Comparison of ENCODE assay signal across 1 cellular context in the genomic region with DNA sequence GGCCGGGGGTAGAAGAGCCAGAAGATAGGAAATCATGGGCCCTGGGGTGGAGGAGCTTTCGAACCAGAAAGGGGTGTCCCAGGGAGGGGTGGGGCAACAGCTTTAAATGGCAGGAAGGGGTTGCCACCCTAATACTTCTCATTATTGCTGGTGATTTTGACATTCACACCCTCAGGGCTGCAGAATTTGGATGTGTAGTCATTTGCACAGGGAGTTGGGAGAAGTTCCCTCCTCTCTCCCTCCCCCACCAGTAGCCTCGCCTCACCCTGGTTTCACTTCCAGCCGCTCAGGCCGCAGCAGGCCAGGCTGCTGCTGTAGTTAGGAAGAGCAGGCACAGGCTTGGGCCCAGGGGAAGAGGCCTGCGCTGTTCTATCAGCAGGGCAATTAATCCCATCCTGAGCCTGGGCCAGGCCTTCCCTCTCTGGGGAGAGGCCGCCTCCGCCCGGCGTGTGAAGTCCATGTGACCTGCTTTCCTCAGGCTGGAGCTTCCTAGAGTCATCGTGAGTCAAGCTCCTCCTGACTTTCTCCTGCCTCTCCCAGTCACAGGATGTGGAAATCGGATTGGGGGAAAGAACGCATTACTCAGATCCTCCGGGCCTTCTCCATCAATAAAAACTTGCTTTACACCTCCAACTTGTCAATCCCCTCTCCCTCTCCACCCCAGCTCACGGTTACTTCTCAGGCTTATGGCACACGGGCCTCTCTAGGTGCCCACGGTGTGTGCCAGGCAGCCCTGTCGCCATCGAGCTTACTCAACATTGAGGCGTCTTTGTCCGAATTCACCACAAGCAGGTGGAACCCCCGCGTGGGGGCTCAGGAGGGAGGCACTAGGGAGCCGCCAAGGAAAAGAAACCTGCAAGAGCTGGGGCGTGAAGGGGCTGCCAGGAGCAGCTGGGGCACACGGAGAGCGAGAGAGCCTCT.
TF ChIP-seq lines count a peak whose summit lies in the region.

No MANE protein-coding gene starts in this region.

TF ChIP-seq in K562, 482 proteins besides CTCF, POLR2A, EP300 and RAD21 (continues in another document):
- TF ChIP-seq, protein P1, sequence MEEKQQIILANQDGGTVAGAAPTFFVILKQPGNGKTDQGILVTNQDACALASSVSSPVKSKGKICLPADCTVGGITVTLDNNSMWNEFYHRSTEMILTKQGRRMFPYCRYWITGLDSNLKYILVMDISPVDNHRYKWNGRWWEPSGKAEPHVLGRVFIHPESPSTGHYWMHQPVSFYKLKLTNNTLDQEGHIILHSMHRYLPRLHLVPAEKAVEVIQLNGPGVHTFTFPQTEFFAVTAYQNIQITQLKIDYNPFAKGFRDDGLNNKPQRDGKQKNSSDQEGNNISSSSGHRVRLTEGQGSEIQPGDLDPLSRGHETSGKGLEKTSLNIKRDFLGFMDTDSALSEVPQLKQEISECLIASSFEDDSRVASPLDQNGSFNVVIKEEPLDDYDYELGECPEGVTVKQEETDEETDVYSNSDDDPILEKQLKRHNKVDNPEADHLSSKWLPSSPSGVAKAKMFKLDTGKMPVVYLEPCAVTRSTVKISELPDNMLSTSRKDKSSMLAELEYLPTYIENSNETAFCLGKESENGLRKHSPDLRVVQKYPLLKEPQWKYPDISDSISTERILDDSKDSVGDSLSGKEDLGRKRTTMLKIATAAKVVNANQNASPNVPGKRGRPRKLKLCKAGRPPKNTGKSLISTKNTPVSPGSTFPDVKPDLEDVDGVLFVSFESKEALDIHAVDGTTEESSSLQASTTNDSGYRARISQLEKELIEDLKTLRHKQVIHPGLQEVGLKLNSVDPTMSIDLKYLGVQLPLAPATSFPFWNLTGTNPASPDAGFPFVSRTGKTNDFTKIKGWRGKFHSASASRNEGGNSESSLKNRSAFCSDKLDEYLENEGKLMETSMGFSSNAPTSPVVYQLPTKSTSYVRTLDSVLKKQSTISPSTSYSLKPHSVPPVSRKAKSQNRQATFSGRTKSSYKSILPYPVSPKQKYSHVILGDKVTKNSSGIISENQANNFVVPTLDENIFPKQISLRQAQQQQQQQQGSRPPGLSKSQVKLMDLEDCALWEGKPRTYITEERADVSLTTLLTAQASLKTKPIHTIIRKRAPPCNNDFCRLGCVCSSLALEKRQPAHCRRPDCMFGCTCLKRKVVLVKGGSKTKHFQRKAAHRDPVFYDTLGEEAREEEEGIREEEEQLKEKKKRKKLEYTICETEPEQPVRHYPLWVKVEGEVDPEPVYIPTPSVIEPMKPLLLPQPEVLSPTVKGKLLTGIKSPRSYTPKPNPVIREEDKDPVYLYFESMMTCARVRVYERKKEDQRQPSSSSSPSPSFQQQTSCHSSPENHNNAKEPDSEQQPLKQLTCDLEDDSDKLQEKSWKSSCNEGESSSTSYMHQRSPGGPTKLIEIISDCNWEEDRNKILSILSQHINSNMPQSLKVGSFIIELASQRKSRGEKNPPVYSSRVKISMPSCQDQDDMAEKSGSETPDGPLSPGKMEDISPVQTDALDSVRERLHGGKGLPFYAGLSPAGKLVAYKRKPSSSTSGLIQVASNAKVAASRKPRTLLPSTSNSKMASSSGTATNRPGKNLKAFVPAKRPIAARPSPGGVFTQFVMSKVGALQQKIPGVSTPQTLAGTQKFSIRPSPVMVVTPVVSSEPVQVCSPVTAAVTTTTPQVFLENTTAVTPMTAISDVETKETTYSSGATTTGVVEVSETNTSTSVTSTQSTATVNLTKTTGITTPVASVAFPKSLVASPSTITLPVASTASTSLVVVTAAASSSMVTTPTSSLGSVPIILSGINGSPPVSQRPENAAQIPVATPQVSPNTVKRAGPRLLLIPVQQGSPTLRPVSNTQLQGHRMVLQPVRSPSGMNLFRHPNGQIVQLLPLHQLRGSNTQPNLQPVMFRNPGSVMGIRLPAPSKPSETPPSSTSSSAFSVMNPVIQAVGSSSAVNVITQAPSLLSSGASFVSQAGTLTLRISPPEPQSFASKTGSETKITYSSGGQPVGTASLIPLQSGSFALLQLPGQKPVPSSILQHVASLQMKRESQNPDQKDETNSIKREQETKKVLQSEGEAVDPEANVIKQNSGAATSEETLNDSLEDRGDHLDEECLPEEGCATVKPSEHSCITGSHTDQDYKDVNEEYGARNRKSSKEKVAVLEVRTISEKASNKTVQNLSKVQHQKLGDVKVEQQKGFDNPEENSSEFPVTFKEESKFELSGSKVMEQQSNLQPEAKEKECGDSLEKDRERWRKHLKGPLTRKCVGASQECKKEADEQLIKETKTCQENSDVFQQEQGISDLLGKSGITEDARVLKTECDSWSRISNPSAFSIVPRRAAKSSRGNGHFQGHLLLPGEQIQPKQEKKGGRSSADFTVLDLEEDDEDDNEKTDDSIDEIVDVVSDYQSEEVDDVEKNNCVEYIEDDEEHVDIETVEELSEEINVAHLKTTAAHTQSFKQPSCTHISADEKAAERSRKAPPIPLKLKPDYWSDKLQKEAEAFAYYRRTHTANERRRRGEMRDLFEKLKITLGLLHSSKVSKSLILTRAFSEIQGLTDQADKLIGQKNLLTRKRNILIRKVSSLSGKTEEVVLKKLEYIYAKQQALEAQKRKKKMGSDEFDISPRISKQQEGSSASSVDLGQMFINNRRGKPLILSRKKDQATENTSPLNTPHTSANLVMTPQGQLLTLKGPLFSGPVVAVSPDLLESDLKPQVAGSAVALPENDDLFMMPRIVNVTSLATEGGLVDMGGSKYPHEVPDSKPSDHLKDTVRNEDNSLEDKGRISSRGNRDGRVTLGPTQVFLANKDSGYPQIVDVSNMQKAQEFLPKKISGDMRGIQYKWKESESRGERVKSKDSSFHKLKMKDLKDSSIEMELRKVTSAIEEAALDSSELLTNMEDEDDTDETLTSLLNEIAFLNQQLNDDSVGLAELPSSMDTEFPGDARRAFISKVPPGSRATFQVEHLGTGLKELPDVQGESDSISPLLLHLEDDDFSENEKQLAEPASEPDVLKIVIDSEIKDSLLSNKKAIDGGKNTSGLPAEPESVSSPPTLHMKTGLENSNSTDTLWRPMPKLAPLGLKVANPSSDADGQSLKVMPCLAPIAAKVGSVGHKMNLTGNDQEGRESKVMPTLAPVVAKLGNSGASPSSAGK (IDR thresholded peaks at IDR 0.05), result peak; percentile 90
- no peak for TF ChIP-seq SP2 (IDR thresholded peaks at IDR 0.05; ENCODE audit: extremely low read depth, low read depth, low read length, poor library complexity, severe bottlenecking)
- TF ChIP-seq, protein P2, sequence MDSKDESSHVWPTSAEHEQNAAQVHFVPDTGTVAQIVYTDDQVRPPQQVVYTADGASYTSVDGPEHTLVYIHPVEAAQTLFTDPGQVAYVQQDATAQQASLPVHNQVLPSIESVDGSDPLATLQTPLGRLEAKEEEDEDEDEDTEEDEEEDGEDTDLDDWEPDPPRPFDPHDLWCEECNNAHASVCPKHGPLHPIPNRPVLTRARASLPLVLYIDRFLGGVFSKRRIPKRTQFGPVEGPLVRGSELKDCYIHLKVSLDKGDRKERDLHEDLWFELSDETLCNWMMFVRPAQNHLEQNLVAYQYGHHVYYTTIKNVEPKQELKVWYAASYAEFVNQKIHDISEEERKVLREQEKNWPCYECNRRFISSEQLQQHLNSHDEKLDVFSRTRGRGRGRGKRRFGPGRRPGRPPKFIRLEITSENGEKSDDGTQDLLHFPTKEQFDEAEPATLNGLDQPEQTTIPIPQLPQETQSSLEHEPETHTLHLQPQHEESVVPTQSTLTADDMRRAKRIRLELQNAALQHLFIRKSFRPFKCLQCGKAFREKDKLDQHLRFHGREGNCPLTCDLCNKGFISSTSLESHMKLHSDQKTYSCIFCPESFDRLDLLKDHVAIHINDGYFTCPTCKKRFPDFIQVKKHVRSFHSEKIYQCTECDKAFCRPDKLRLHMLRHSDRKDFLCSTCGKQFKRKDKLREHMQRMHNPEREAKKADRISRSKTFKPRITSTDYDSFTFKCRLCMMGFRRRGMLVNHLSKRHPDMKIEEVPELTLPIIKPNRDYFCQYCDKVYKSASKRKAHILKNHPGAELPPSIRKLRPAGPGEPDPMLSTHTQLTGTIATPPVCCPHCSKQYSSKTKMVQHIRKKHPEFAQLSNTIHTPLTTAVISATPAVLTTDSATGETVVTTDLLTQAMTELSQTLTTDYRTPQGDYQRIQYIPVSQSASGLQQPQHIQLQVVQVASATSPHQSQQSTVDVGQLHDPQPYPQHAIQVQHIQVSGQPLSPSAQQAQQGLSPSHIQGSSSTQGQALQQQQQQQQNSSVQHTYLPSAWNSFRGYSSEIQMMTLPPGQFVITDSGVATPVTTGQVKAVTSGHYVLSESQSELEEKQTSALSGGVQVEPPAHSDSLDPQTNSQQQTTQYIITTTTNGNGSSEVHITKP (IDR thresholded peaks at IDR 0.05; ENCODE audit: partially characterized antibody), result peak; percentile 91
- TF ChIP-seq ZFX (CRISPR knock-in tag; IDR thresholded peaks at IDR 0.05), result peak; percentile 59
- 0 out of 2 replicates have a peak, but pooled peaks have one; percentile 35 for TF ChIP-seq NR3C1 (CRISPR knock-in tag; IDR thresholded peaks at IDR 0.05)
- TF ChIP-seq ETS2 (tag; IDR thresholded peaks at IDR 0.05; ENCODE audit: borderline replicate concordance, poor library complexity, severe bottlenecking), result no peak
- TF ChIP-seq TCF3 (CRISPR knock-in tag; IDR thresholded peaks at IDR 0.05), result no peak
- TF ChIP-seq ELF1 (tag; IDR thresholded peaks at IDR 0.05), result 0 out of 2 replicates have a peak, but pooled peaks have one; percentile 21
- TF ChIP-seq ZKSCAN8 (CRISPR knock-in tag; IDR thresholded peaks at IDR 0.05), result peak; percentile 52; the same call in 1 of the 2 replicates
- TF ChIP-seq FOXK1 (CRISPR knock-in tag; IDR thresholded peaks at IDR 0.05; ENCODE audit: borderline replicate concordance), result no peak
- TF ChIP-seq DDX20 (tag; IDR thresholded peaks at IDR 0.05; ENCODE audit: low read depth), result no peak
- peak; percentile 45; the same call in 1 of the 2 replicates for TF ChIP-seq ZNF175 (CRISPR knock-in tag; IDR thresholded peaks at IDR 0.05; ENCODE audit: low read depth)
- TF ChIP-seq L3MBTL2 (IDR thresholded peaks at IDR 0.05), result peak; percentile 91
- TF ChIP-seq, protein P3, sequence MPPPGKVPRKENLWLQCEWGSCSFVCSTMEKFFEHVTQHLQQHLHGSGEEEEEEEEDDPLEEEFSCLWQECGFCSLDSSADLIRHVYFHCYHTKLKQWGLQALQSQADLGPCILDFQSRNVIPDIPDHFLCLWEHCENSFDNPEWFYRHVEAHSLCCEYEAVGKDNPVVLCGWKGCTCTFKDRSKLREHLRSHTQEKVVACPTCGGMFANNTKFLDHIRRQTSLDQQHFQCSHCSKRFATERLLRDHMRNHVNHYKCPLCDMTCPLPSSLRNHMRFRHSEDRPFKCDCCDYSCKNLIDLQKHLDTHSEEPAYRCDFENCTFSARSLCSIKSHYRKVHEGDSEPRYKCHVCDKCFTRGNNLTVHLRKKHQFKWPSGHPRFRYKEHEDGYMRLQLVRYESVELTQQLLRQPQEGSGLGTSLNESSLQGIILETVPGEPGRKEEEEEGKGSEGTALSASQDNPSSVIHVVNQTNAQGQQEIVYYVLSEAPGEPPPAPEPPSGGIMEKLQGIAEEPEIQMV (tag; conservative IDR thresholded peaks at IDR 0.05; ENCODE audit: low read depth), result no peak; the same call in 1 of the 2 replicates
- no peak for TF ChIP-seq FOS (IDR thresholded peaks at IDR 0.05; ENCODE audit: extremely low read depth, insufficient read length)
- 0 out of 4 replicates have a peak, but pooled peaks of 1 of the 2 experiments have one; percentile 18 for TF ChIP-seq RCOR1 (IDR thresholded peaks at IDR 0.05; ENCODE audit: borderline replicate concordance in 1 of 2, low read depth in 2 of 2, low read length in 2 of 2)
- no peak for TF ChIP-seq NONO (IDR thresholded peaks at IDR 0.05; ENCODE audit: low read depth in 2 of 2, low read length in 1 of 2)
- TF ChIP-seq CEBPG (CRISPR knock-in tag; IDR thresholded peaks at IDR 0.05), result no peak
- TF ChIP-seq CEBPG (tag; conservative IDR thresholded peaks at IDR 0.05 in 1 of 2, IDR thresholded peaks at IDR 0.05 in 1 of 2), result no peak
- no peak for TF ChIP-seq NFE2 (IDR thresholded peaks at IDR 0.05; ENCODE audit: low read depth)
- peak; percentile 78 for TF ChIP-seq FOSL1 (tag; conservative IDR thresholded peaks at IDR 0.05)
- peak; percentile 37 for TF ChIP-seq RBFOX2 (IDR thresholded peaks at IDR 0.05; ENCODE audit: low read depth, low read length)
- TF ChIP-seq BDP1 (IDR thresholded peaks at IDR 0.05; ENCODE audit: insufficient read depth, insufficient read length), result no peak
- TF ChIP-seq, protein P4, sequence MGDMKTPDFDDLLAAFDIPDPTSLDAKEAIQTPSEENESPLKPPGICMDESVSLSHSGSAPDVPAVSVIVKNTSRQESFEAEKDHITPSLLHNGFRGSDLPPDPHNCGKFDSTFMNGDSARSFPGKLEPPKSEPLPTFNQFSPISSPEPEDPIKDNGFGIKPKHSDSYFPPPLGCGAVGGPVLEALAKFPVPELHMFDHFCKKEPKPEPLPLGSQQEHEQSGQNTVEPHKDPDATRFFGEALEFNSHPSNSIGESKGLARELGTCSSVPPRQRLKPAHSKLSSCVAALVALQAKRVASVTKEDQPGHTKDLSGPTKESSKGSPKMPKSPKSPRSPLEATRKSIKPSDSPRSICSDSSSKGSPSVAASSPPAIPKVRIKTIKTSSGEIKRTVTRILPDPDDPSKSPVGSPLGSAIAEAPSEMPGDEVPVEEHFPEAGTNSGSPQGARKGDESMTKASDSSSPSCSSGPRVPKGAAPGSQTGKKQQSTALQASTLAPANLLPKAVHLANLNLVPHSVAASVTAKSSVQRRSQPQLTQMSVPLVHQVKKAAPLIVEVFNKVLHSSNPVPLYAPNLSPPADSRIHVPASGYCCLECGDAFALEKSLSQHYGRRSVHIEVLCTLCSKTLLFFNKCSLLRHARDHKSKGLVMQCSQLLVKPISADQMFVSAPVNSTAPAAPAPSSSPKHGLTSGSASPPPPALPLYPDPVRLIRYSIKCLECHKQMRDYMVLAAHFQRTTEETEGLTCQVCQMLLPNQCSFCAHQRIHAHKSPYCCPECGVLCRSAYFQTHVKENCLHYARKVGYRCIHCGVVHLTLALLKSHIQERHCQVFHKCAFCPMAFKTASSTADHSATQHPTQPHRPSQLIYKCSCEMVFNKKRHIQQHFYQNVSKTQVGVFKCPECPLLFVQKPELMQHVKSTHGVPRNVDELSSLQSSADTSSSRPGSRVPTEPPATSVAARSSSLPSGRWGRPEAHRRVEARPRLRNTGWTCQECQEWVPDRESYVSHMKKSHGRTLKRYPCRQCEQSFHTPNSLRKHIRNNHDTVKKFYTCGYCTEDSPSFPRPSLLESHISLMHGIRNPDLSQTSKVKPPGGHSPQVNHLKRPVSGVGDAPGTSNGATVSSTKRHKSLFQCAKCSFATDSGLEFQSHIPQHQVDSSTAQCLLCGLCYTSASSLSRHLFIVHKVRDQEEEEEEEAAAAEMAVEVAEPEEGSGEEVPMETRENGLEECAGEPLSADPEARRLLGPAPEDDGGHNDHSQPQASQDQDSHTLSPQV (IDR thresholded peaks at IDR 0.05), result peak; percentile 83
- no peak for TF ChIP-seq ZNF707 (CRISPR knock-in tag; conservative IDR thresholded peaks at IDR 0.05)
- no peak for TF ChIP-seq ZNF76 (CRISPR knock-in tag; IDR thresholded peaks at IDR 0.05; ENCODE audit: borderline replicate concordance)
- TF ChIP-seq RBBP5 (IDR thresholded peaks at IDR 0.05; ENCODE audit: borderline replicate concordance, insufficient read depth, low read length, poor library complexity, severe bottlenecking), result peak; percentile 7
- TF ChIP-seq MTF1 (CRISPR knock-in tag; IDR thresholded peaks at IDR 0.05; ENCODE audit: borderline replicate concordance), result no peak
- no peak for TF ChIP-seq MYBL2 (IDR thresholded peaks at IDR 0.05; ENCODE audit: low read depth)
- no peak for TF ChIP-seq MYBL2 (CRISPR knock-in tag; IDR thresholded peaks at IDR 0.05; ENCODE audit: borderline replicate concordance)
- TF ChIP-seq, protein P5, sequence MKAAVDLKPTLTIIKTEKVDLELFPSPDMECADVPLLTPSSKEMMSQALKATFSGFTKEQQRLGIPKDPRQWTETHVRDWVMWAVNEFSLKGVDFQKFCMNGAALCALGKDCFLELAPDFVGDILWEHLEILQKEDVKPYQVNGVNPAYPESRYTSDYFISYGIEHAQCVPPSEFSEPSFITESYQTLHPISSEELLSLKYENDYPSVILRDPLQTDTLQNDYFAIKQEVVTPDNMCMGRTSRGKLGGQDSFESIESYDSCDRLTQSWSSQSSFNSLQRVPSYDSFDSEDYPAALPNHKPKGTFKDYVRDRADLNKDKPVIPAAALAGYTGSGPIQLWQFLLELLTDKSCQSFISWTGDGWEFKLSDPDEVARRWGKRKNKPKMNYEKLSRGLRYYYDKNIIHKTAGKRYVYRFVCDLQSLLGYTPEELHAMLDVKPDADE (conservative IDR thresholded peaks at IDR 0.05; ENCODE audit: control insufficient read depth, low read depth, low read length), result no peak
